In genomic region chr20:44419131-44419844, GRCh38 we compare ENCODE assay signal across 1 cellular context.
A peak's percentile ranks its signal among the peaks of the same experiment; 100 is the strongest.
TF ChIP-seq lines count a peak whose summit lies in the region.

No MANE protein-coding gene starts in this region.

TF ChIP-seq in HepG2, 621 proteins besides CTCF, POLR2A, EP300 and RAD21 (continued from another document):
- TF ChIP-seq LBX2 (CRISPR knock-in tag; IDR thresholded peaks at IDR 0.05; ENCODE audit: borderline replicate concordance), result no peak
- TF ChIP-seq ZNF350 (CRISPR knock-in tag; IDR thresholded peaks at IDR 0.05; ENCODE audit: borderline replicate concordance, low read depth), result peak; percentile 87
- peak; percentile 88; the same call in 1 of the 2 replicates for TF ChIP-seq FOXO1 (CRISPR knock-in tag; IDR thresholded peaks at IDR 0.05)
- no peak; the same call in 1 of the 2 replicates for TF ChIP-seq ZFY (CRISPR knock-in tag; IDR thresholded peaks at IDR 0.05)
- TF ChIP-seq NFIB (CRISPR knock-in tag; IDR thresholded peaks at IDR 0.05; ENCODE audit: borderline replicate concordance), result no peak
